Comparison of ENCODE assay signal across 12 cellular contexts in genomic region chr1:43557744-43558245, GRCh38. TPM values are rescaled to one million over a fixed set of nuclear protein-coding genes. Genes with fewer than 3 reads are reported as not detected.
A peak's percentile ranks its signal among the peaks of the same experiment; 100 is the strongest.
DNase-seq lines count a peak whose midpoint lies in the region; ATAC-seq and TF ChIP-seq lines count a peak whose summit lies in the region.
"Had no signal": no experiment of that assay in that cellular context is flagged by ENCODE, and none has a peak within 500 bp of the region (broad histone marks: within the 10 kb centered on the region; RNA-seq: fewer than 3 reads in every experiment).

No MANE protein-coding gene starts in this region.

- TF ChIP-seq CTCF in lower lobe of right lung (IDR thresholded peaks at IDR 0.05): no peak
- no peak for TF ChIP-seq CTCF in type B pancreatic cell (conservative IDR thresholded peaks at IDR 0.05)
- TF ChIP-seq CTCF in CD14-positive monocyte (IDR thresholded peaks at IDR 0.05): no peak

- no peaks in the 10 kb centered on the region for H3K27me3 ChIP-seq in lower lobe of right lung (ENCODE audit: low read depth)

- peaks cover 7% of the 10 kb centered on the region for H3K4me1 Mint-ChIP-seq in type B pancreatic cell (ENCODE audit: unreplicated experiment)
- peaks cover 4% of the 10 kb centered on the region for H3K4me1 Mint-ChIP-seq in CD14-positive monocyte

- no peak overlapping the region for H3K4me3 ChIP-seq in lower lobe of right lung

- H3K36me3 Mint-ChIP-seq in type B pancreatic cell: peaks cover 14% of the 10 kb centered on the region
- no peaks in the 10 kb centered on the region for H3K36me3 Mint-ChIP-seq in CD14-positive monocyte
- H3K36me3 Mint-ChIP-seq: activated naive CD8-positive, alpha-beta T cell; naive thymus-derived CD4-positive, alpha-beta T cell had no signal

- no peaks in the 10 kb centered on the region for H3K9me3 Mint-ChIP-seq in type B pancreatic cell
- H3K9me3 Mint-ChIP-seq in CD14-positive monocyte: peaks cover 0 to 2% (median 0%) of the 10 kb centered on the region in 7 donors
- H3K9me3 Mint-ChIP-seq: naive thymus-derived CD4-positive, alpha-beta T cell had no signal

- H3K4me1 ChIP-seq in lower lobe of right lung: peaks cover 33% of the 10 kb centered on the region

- ATAC-seq in lower lobe of right lung: peak; percentile 81 to 83
- ATAC-seq: naive thymus-derived CD4-positive, alpha-beta T cell had no signal

- peak overlapping the region; percentile 73 for H3K27ac ChIP-seq in cingulate gyrus (ENCODE audit: low read depth, low read length)
- H3K27ac ChIP-seq in lower lobe of right lung: peak overlapping the region; percentile 58

- no peaks in the 10 kb centered on the region for H3K27me3 Mint-ChIP-seq in type B pancreatic cell
- peaks cover 0 to 5% (median 1%) of the 10 kb centered on the region in 3 donors for H3K27me3 Mint-ChIP-seq in CD14-positive monocyte (ENCODE audit: low read depth in 3 of 3)
- H3K27me3 Mint-ChIP-seq: activated naive CD8-positive, alpha-beta T cell had no signal

- DNase-seq in NCI-H2196 (lab: John Stamatoyannopoulos, UW; ENCODE audit: unreplicated experiment) (peak; percentile 19), NCI-H2196 treated with DMSO at 0.1 percent for 48 hours (lab: John Stamatoyannopoulos, UW; ENCODE audit: unreplicated experiment) (no peak), lower lobe of right lung (peak; percentile 67), type B pancreatic cell (ENCODE audit: extremely low spot score, unreplicated experiment) (no peak), NCI-H82 treated with DMSO at 0.1 percent for 48 hours (lab: John Stamatoyannopoulos, UW; ENCODE audit: unreplicated experiment) (no peak), D341Med (ENCODE audit: low spot score) (no peak), CD14-positive monocyte (ENCODE audit: low spot score) (no peak)
- DNase-seq: activated CD4-positive, alpha-beta T cell treated with anti-CD3 and anti-CD28 coated beads for 48 hours; naive thymus-derived CD4-positive, alpha-beta T cell; stimulated activated CD4-positive, alpha-beta T cell treated with anti-CD3 and anti-CD28 coated beads, Interleukin-2, amount 100 ng/mL, for 24 hours had no signal

- H3K9me3 ChIP-seq in lower lobe of right lung: no peaks in the 10 kb centered on the region

- no peak overlapping the region for H3K27ac Mint-ChIP-seq in type B pancreatic cell
- no peak overlapping the region for H3K27ac Mint-ChIP-seq in CD14-positive monocyte
- H3K27ac Mint-ChIP-seq: activated naive CD8-positive, alpha-beta T cell; naive thymus-derived CD4-positive, alpha-beta T cell had no signal

- intact Hi-C loops in lower lobe of right lung (cut with DNase I) (no loop called here), CD14-positive monocyte (cut with micrococcal nuclease) (no loop called here)

- peaks cover 20% of the 10 kb centered on the region for H3K36me3 ChIP-seq in lower lobe of right lung

- H3K4me3 Mint-ChIP-seq in type B pancreatic cell (peak overlapping the region; percentile 61), CD14-positive monocyte (no peak overlapping the region)
- H3K4me3 Mint-ChIP-seq: activated naive CD8-positive, alpha-beta T cell; naive thymus-derived CD4-positive, alpha-beta T cell had no signal

RNA-seq across cellular contexts. Expression of gene PTPRF, which starts 27.1 kb away (rescaled TPM):
- total RNA-seq in lower lobe of right lung (176 TPM), type B pancreatic cell (ENCODE audit: low replicate concordance) (260 and 507 TPM in 2 replicates)
- not detected for polyA plus RNA-seq in CD14-positive monocyte
- polyA plus RNA-seq: naive thymus-derived CD4-positive, alpha-beta T cell had no signal

Comparison
In these comparisons a context has a peak if more than half of its experiments do, and no peak if none do; other contexts are left out.
1. DNase-seq: peak in NCI-H2196 (single experiment) and lower lobe of right lung (single experiment); none in NCI-H2196 treated with DMSO at 0.1 percent for 48 hours (single experiment), type B pancreatic cell (single experiment), NCI-H82 treated with DMSO at 0.1 percent for 48 hours (single experiment), D341Med (single experiment) and CD14-positive monocyte (single experiment).